In genomic region chr4:96521046-96521536, GRCh38 we compare ENCODE assay signal across 33 cellular contexts.
"Had no signal": no experiment of that assay in that cellular context is flagged by ENCODE, and none has a peak within 500 bp of the region (broad histone marks: within the 10 kb centered on the region; RNA-seq: fewer than 3 reads in every experiment).

No MANE protein-coding gene starts in this region.

- H3K27ac ChIP-seq: body of pancreas, breast epithelium, PC-9, RWPE1, VCaP had no signal

- DNase-seq: activated B cell treated with CpG ODN at 0.5 μM for 24 hours; activated CD4-positive, alpha-beta memory T cell treated with anti-CD3 and anti-CD28 coated beads for 36 hours; activated CD4-positive, alpha-beta T cell treated with anti-CD3 and anti-CD28 coated beads for 4 hours; activated CD4-positive, alpha-beta T cell treated with anti-CD3 and anti-CD28 coated beads, Interleukin-2, amount 50 U/mL, for 1 hour; activated CD4-positive, CD25-positive, alpha-beta regulatory T cell treated with anti-CD3 and anti-CD28 coated beads, Interleukin-2, amount 50 U/mL, for 72 hours; activated CD8-positive, alpha-beta memory T cell treated with anti-CD3 and anti-CD28 coated beads, Interleukin-2, amount 50 U/mL, for 4 hours; activated effector memory CD4-positive, alpha-beta T cell treated with Interleukin-2 at 50 U/mL for 16 hours; activated naive CD4-positive, alpha-beta T cell treated with Interleukin-2 at 50 U/mL for 16 hours; activated naive CD8-positive, alpha-beta T cell treated with anti-CD3 and anti-CD28 coated beads, Interleukin-2, amount 10 ng/mL, durations not matched to agents 7 days and 5 days; activated T-cell treated with anti-CD3 and anti-CD28 coated beads, Interleukin-2, amount 50 U/mL, for 48 hours; amygdala; body of pancreas; Kasumi-1; KG1; MG63; NCI-H1048; NCI-H1105 treated with DMSO at 0.1 percent for 48 hours; NCI-H1436; NCI-H1694; NCI-H1930; NCI-H2081 treated with DMSO at 0.1 percent for 48 hours; NCI-H510A; NCI-H526; NCI-H748 treated with DMSO at 0.1 percent for 48 hours; PC-9; Right ventricle myocardium superior; SW 1271; T-helper 1 cell; T-helper 2 cell; T-helper 9 cell had no signal

- H3K36me3 ChIP-seq: breast epithelium, MG63 had no signal

- H3K27me3 ChIP-seq: body of pancreas, breast epithelium, MG63 had no signal

- H3K4me3 ChIP-seq: body of pancreas, breast epithelium, MG63, PC-9 had no signal

- ATAC-seq: body of pancreas had no signal

- H3K4me1 ChIP-seq: body of pancreas, breast epithelium had no signal

- H3K9me3 ChIP-seq: body of pancreas, breast epithelium, MG63 had no signal
